In the genomic region with DNA sequence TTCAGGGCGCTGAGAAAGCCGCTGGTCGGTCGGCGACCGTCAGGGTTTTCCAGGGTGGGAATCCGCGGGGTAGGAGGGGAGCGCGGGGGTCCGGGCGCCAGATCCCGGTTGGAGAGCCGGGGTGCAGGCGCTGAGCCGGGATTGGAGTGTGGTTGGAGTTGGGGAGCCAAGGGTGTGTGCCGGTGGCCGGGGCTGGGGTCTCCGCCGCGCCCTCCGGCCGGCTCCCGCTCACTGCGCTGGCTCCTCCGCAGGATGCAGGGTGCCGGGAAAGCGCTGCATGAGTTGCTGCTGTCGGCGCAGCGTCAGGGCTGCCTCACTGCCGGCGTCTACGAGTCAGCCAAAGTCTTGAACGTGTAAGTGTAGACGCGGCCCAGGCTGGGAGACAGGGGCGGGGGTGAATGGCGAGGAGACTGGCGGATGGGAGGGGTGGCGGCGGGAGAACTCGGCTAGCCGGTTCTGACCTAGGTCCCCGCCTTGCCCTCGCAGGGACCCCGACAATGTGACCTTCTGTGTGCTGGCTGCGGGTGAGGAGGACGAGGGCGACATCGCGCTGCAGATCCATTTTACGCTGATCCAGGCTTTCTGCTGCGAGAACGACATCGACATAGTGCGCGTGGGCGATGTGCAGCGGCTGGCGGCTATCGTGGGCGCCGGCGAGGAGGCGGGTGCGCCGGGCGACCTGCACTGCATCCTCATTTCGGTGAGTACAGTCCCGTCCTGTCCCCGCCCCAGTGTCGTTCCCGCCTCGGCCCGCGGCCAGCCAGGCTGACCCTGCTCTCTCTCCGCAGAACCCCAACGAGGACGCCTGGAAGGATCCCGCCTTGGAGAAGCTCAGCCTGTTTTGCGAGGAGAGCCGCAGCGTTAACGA, we compare ENCODE assay signal across 8 cellular contexts. TPM values are rescaled to one million over a fixed set of nuclear protein-coding genes. Genes with fewer than 3 reads are reported as not detected.
DNase-seq lines count a peak whose midpoint lies in the region; ATAC-seq and TF ChIP-seq lines count a peak whose summit lies in the region.

No MANE protein-coding gene starts in this region.

- H4K20me1 ChIP-seq in osteoblast (ENCODE audit: insufficient read depth, low read length), result no peaks in the 10 kb centered on the region

- no peak for TF ChIP-seq POLR2A in upper lobe of left lung (IDR thresholded peaks at IDR 0.05)

- intact Hi-C loops in cardiac septum (cut with DNase I), result loop anchor here (1.0 to 5.0 kb wide), 5 partner anchors 57 to 314 kb away; no protein-coding TSS in a partner anchor

- POLR2A ChIA-PET in activated naive CD8-positive, alpha-beta T cell treated with anti-CD3 and anti-CD28 coated beads, Interleukin-2, amount 10 ng/mL, durations not matched to agents 7 days and 5 days (lab: Charles Lee), result interaction anchor here (0.6 to 2.9 kb wide), 23 partner anchors 14 to 490 kb away, joined by 3 to 44 read pairs (median 3); no protein-coding TSS in a partner anchor

- H3K9me3 Mint-ChIP-seq in activated naive CD8-positive, alpha-beta T cell treated with anti-CD3 and anti-CD28 coated beads, Interleukin-2, amount 10 ng/mL, durations not matched to agents 7 days and 5 days, result no peaks in the 10 kb centered on the region

- H3K27me3 Mint-ChIP-seq in activated naive CD8-positive, alpha-beta T cell treated with anti-CD3 and anti-CD28 coated beads, Interleukin-2, amount 10 ng/mL, durations not matched to agents 7 days and 5 days, result peaks cover 25% of the 10 kb centered on the region

- no peaks in the 10 kb centered on the region for H3K79me2 ChIP-seq in osteoblast (ENCODE audit: insufficient read depth, low read length)

- peak overlapping the region; percentile 89 for H3K4me3 Mint-ChIP-seq in activated naive CD8-positive, alpha-beta T cell treated with anti-CD3 and anti-CD28 coated beads, Interleukin-2, amount 10 ng/mL, durations not matched to agents 7 days and 5 days

- peaks cover 21% of the 10 kb centered on the region for H3K27me3 ChIP-seq in osteoblast (ENCODE audit: insufficient read depth, low read length)
- H3K27me3 ChIP-seq in upper lobe of left lung, result no peaks in the 10 kb centered on the region

- H3K9me3 ChIP-seq in SK-N-MC (ENCODE audit: low read depth, low read length) (no peaks in the 10 kb centered on the region), osteoblast (ENCODE audit: low read depth, low read length) (no peaks in the 10 kb centered on the region), upper lobe of left lung (no peaks in the 10 kb centered on the region)

- no peak for TF ChIP-seq EP300 in upper lobe of left lung (IDR thresholded peaks at IDR 0.05)

- H2AFZ ChIP-seq in osteoblast (ENCODE audit: low read length), result peak overlapping the region; percentile 56

- H3K36me3 ChIP-seq in SK-N-MC (ENCODE audit: insufficient read depth, low read length) (no peaks in the 10 kb centered on the region), osteoblast (ENCODE audit: insufficient read depth, low read length) (no peaks in the 10 kb centered on the region), upper lobe of left lung (peaks cover 0 to 4% (median 0%) of the 10 kb centered on the region in 4 donors)

- H3K4me1 Mint-ChIP-seq in activated naive CD8-positive, alpha-beta T cell treated with anti-CD3 and anti-CD28 coated beads, Interleukin-2, amount 10 ng/mL, durations not matched to agents 7 days and 5 days, result peaks cover 21% of the 10 kb centered on the region

- H3K9ac ChIP-seq in SK-N-MC (ENCODE audit: insufficient read length), result no peak overlapping the region

- 3% methylated on average over 66 of the region's 85 CpGs; no CpG with 5 or more reads in 1 of the 2 donors for WGBS in upper lobe of left lung, 2 donors

- H3K4me2 ChIP-seq in osteoblast (ENCODE audit: insufficient read depth, low read length), result peak overlapping the region; percentile 75

- TF ChIP-seq CTCF in osteoblast (IDR thresholded peaks at IDR 0.05; ENCODE audit: extremely low read depth, low read depth, low read length) (no peak), upper lobe of left lung (IDR thresholded peaks at IDR 0.05) (no peak)

- H3K27ac ChIP-seq in SK-N-MC (no peak overlapping the region), osteoblast (ENCODE audit: low read depth, low read length) (no peak overlapping the region), upper lobe of left lung (peak overlapping the region; percentile 88 to 97 (median 94))

- peaks cover 12% of the 10 kb centered on the region for H3K36me3 Mint-ChIP-seq in activated naive CD8-positive, alpha-beta T cell treated with anti-CD3 and anti-CD28 coated beads, Interleukin-2, amount 10 ng/mL, durations not matched to agents 7 days and 5 days

- ATAC-seq in activated naive CD8-positive, alpha-beta T cell treated with anti-CD3 and anti-CD28 coated beads, Interleukin-2, amount 10 ng/mL, durations not matched to agents 7 days and 5 days (ENCODE audit: low read depth), result peak; percentile 35
- peak; percentile 61 to 78 for ATAC-seq in upper lobe of left lung (ENCODE audit: low FRiP score in 2 of 2)

- peaks cover 8% of the 10 kb centered on the region for H3K4me1 ChIP-seq in osteoblast (ENCODE audit: insufficient read depth, low read length)
- H3K4me1 ChIP-seq in upper lobe of left lung, result peaks cover 37 to 50% (median 40%) of the 10 kb centered on the region in 4 donors

- peak overlapping the region; percentile 87 for H3K27ac Mint-ChIP-seq in activated naive CD8-positive, alpha-beta T cell treated with anti-CD3 and anti-CD28 coated beads, Interleukin-2, amount 10 ng/mL, durations not matched to agents 7 days and 5 days

- DNase-seq in NOMO-1 treated with DMSO at 0.1 percent for 48 hours (lab: John Stamatoyannopoulos, UW; ENCODE audit: unreplicated experiment) (peak; percentile 15), NOMO-1 (lab: John Stamatoyannopoulos, UW; ENCODE audit: unreplicated experiment in 2 of 2) (no peak), SK-N-MC (ENCODE audit: low read depth, low spot score) (no peak), cardiac septum (ENCODE audit: low spot score) (peak; percentile 84), osteoblast (ENCODE audit: insufficient read length, low spot score, missing footprints) (peak; percentile 79), upper lobe of left lung (peak; percentile 58 to 94), NCI-H1930 (lab: John Stamatoyannopoulos, UW) (no peak)
- peak; percentile 70 for DNase-seq in activated naive CD8-positive, alpha-beta T cell treated with anti-CD3 and anti-CD28 coated beads, Interleukin-2, amount 10 ng/mL, durations not matched to agents 7 days and 5 days

- H3K4me3 ChIP-seq in SK-N-MC, result peak overlapping the region; percentile 75
- peak overlapping the region; percentile 65 for H3K4me3 ChIP-seq in osteoblast (ENCODE audit: insufficient read depth, low read length)
- H3K4me3 ChIP-seq in upper lobe of left lung, result peak overlapping the region; percentile 62 to 91 (median 78)

RNA-seq across cellular contexts. Expression of a gene that starts 0.6 kb away (rescaled TPM):
- total RNA-seq in activated naive CD8-positive, alpha-beta T cell treated with anti-CD3 and anti-CD28 coated beads, Interleukin-2, amount 10 ng/mL, durations not matched to agents 7 days and 5 days, result 10 to 100 TPM in 1 of 2 experiments, 1 to 10 TPM in 1; 8.9 to 10.1 TPM
- 29.6 TPM for total RNA-seq in cardiac septum
- total RNA-seq in osteoblast, result under 0.01 and 0.88 TPM in 2 replicates
- total RNA-seq in upper lobe of left lung, result 10 to 100 TPM; 12.6 to 46.1 (median 20.1) TPM

Comparison
In these comparisons a context has a peak if more than half of its experiments do, and no peak if none do; other contexts are left out.
1. DNase-seq: peak in NOMO-1 treated with DMSO at 0.1 percent for 48 hours (single experiment), activated naive CD8-positive, alpha-beta T cell treated with anti-CD3 and anti-CD28 coated beads, Interleukin-2, amount 10 ng/mL, durations not matched to agents 7 days and 5 days (single experiment), cardiac septum (single experiment), osteoblast (single experiment) and upper lobe of left lung (2 of 2); none in NOMO-1 (0 of 2), SK-N-MC (single experiment) and NCI-H1930 (0 of 2).
2. H3K27ac ChIP-seq: peak in upper lobe of left lung (4 of 4); none in SK-N-MC (single experiment) and osteoblast (single experiment).
3. Peak in every context shown above with its lines, with median percentiles within 50 percentile points of each other: H3K4me3 ChIP-seq.